20 cellular contexts compared by ENCODE assay signal in genomic region chr21:27885296-27885711, GRCh38.
"Had no signal": no experiment of that assay in that cellular context is flagged by ENCODE, and none has a peak within 500 bp of the region (broad histone marks: within the 10 kb centered on the region; RNA-seq: fewer than 3 reads in every experiment).

No MANE protein-coding gene starts in this region.

- H3K27ac ChIP-seq: brain microvascular endothelial cell, cardiac muscle cell, SK-N-MC, WERI-Rb-1 had no signal

- H3K36me3 ChIP-seq: brain microvascular endothelial cell, cardiac muscle cell, WERI-Rb-1 had no signal

- DNase-seq: activated CD4-positive, alpha-beta T cell treated with anti-CD3 and anti-CD28 coated beads for 4 hours; activated CD8-positive, alpha-beta memory T cell treated with anti-CD3 and anti-CD28 coated beads, Interleukin-2, amount 50 U/mL, for 4 hours; activated CD8-positive, alpha-beta T cell treated with anti-CD3 and anti-CD28 coated beads for 36 hours; activated gamma-delta T cell treated with Interleukin-2 at 50 U/mL for 16 hours; activated naive CD4-positive, alpha-beta T cell treated with anti-CD3 and anti-CD28 coated beads, Interleukin-2, amount 10 ng/mL, durations not matched to agents 7 days and 5 days; activated naive CD8-positive, alpha-beta T cell treated with anti-CD3 and anti-CD28 coated beads for 36 hours; activated T-cell treated with anti-CD3 and anti-CD28 coated beads, Interleukin-2, amount 50 U/mL, for 72 hours; brain microvascular endothelial cell; cerebellar nuclear complex; KG1; NCI-H1092; NCI-H1417; NCI-H1694 treated with DMSO at 0.1 percent for 48 hours; NCI-H2081 treated with DMSO at 0.1 percent for 48 hours; NCI-H446; NCI-H526; T-helper 1 cell; WERI-Rb-1 had no signal

- H3K4me3 ChIP-seq: cardiac muscle cell, SK-N-MC had no signal

- H3K27me3 ChIP-seq: brain microvascular endothelial cell, cardiac muscle cell had no signal
